ENCODE assay signal across 8 cellular contexts in genomic region chr2:29841386-29842004, GRCh38.
DNase-seq lines count a peak whose midpoint lies in the region; ATAC-seq and TF ChIP-seq lines count a peak whose summit lies in the region.

No MANE protein-coding gene starts in this region.

- H3K27ac ChIP-seq in WERI-Rb-1 (no peak overlapping the region), prostate gland (no peak overlapping the region)
- no peak overlapping the region for H3K27ac ChIP-seq in effector memory CD4-positive, alpha-beta T cell (ENCODE audit: insufficient read depth, low read length, poor library complexity, severe bottlenecking)

- no peak for TF ChIP-seq POLR2A in prostate gland (IDR thresholded peaks at IDR 0.05)

- WGBS in prostate gland = 49% methylated on average over 6 of the region's 6 CpGs

- H3K27me3 ChIP-seq in WERI-Rb-1 (ENCODE audit: insufficient read depth, low read depth, severe bottlenecking) (no peaks in the 10 kb centered on the region), prostate gland (replicated peaks; ENCODE audit: insufficient read depth) (no peaks in the 10 kb centered on the region)
- H3K27me3 ChIP-seq in effector memory CD4-positive, alpha-beta T cell (replicated peaks; ENCODE audit: control insufficient read depth, insufficient read depth, low read length, poor library complexity, severe bottlenecking) = no peaks in the 10 kb centered on the region

- intact Hi-C loops in prostate gland (cut with DNase I) = loop anchor here (10.0 kb wide), 3 partner anchors 547 to 887 kb away; no protein-coding TSS in a partner anchor

- H3K9me3 ChIP-seq in WERI-Rb-1 (ENCODE audit: severe bottlenecking) = peaks cover 4% of the 10 kb centered on the region
- no peaks in the 10 kb centered on the region for H3K9me3 ChIP-seq in prostate gland
- no peaks in the 10 kb centered on the region for H3K9me3 ChIP-seq in effector memory CD4-positive, alpha-beta T cell (ENCODE audit: control insufficient read depth, low read length)

- H3K36me3 ChIP-seq in WERI-Rb-1 = no peaks in the 10 kb centered on the region
- H3K36me3 ChIP-seq in prostate gland = no peaks in the 10 kb centered on the region
- no peaks in the 10 kb centered on the region for H3K36me3 ChIP-seq in effector memory CD4-positive, alpha-beta T cell (ENCODE audit: control insufficient read depth, insufficient read depth, low read length)

- H3K4me1 ChIP-seq in prostate gland (replicated peaks) = no peaks in the 10 kb centered on the region
- H3K4me1 ChIP-seq in effector memory CD4-positive, alpha-beta T cell (ENCODE audit: control insufficient read depth, insufficient read depth, low read length, poor library complexity, severe bottlenecking) = no peaks in the 10 kb centered on the region

- no peak for ATAC-seq in HG02884 (IDR thresholded peaks at IDR 0.05; ENCODE audit: unreplicated experiment)

- H3K4me3 ChIP-seq in LNCaP clone FGC (ENCODE audit: low read depth, low read length) (no peak overlapping the region), WERI-Rb-1 (ENCODE audit: low read depth, low read length) (no peak overlapping the region), fibroblast of villous mesenchyme (ENCODE audit: low read depth, low read length) (no peak overlapping the region), prostate gland (no peak overlapping the region)
- no peak overlapping the region for H3K4me3 ChIP-seq in effector memory CD4-positive, alpha-beta T cell (ENCODE audit: insufficient read depth, low read depth, low read length, poor library complexity, severe bottlenecking)

- peak; percentile 76 for TF ChIP-seq CTCF in LNCaP clone FGC (IDR thresholded peaks at IDR 0.05; ENCODE audit: control insufficient read depth, extremely low read depth, insufficient read depth)
- TF ChIP-seq CTCF in WERI-Rb-1 (IDR thresholded peaks at IDR 0.05; ENCODE audit: low read depth, low read length) = peak; percentile 88
- peak; percentile 93 for TF ChIP-seq CTCF in fibroblast of villous mesenchyme (IDR thresholded peaks at IDR 0.05; ENCODE audit: insufficient read depth, low read depth, low read length)
- peak; percentile 26 to 66 (median 62) for TF ChIP-seq CTCF in prostate gland (IDR thresholded peaks at IDR 0.05)

- peak; percentile 59 for DNase-seq in activated CD8-positive, alpha-beta memory T cell treated with anti-CD3 and anti-CD28 coated beads for 24 hours
- DNase-seq in activated CD8-positive, alpha-beta memory T cell treated with anti-CD3 and anti-CD28 coated beads, Interleukin-2, amount 50 U/mL, for 4 hours = no peak
- no peak for DNase-seq in LNCaP clone FGC (ENCODE audit: low read depth)
- peak; percentile 58 for DNase-seq in WERI-Rb-1
- peak; percentile 38 for DNase-seq in fibroblast of villous mesenchyme (ENCODE audit: low read depth)
- peak; percentile 5 for DNase-seq in prostate gland (ENCODE audit: low spot score)
- DNase-seq in effector memory CD4-positive, alpha-beta T cell = no peak

Comparison
In these comparisons a context has a peak if more than half of its experiments do, and no peak if none do; other contexts are left out.
1. DNase-seq: peak in activated CD8-positive, alpha-beta memory T cell treated with anti-CD3 and anti-CD28 coated beads for 24 hours (single experiment), WERI-Rb-1 (single experiment), fibroblast of villous mesenchyme (single experiment) and prostate gland (single experiment); none in activated CD8-positive, alpha-beta memory T cell treated with anti-CD3 and anti-CD28 coated beads, Interleukin-2, amount 50 U/mL, for 4 hours (single experiment), LNCaP clone FGC (single experiment) and effector memory CD4-positive, alpha-beta T cell (0 of 3).
2. Peak in every context shown above with its lines, with median percentiles within 50 percentile points of each other: CTCF ChIP-seq.